ENCODE assay signal across 24 cellular contexts in genomic region chr2:63697160-63697559, GRCh38.
"Had no signal": no experiment of that assay in that cellular context is flagged by ENCODE, and none has a peak within 500 bp of the region (broad histone marks: within the 10 kb centered on the region; RNA-seq: fewer than 3 reads in every experiment).

No MANE protein-coding gene starts in this region.

- DNase-seq: heart left ventricle; hypothalamus; immature natural killer cell; left cardiac atrium; left lung; midbrain; mucosa of descending colon; naive thymus-derived CD4-positive, alpha-beta T cell; ovary; right cardiac atrium; sigmoid colon; small intestine; spleen; stimulated activated CD4-positive, alpha-beta T cell treated with anti-CD3 and anti-CD28 coated beads, Interleukin-4, amount 100 ng/mL, for 24 hours; stimulated activated naive CD4-positive, alpha-beta T cell treated with Interleukin-2 at 50 U/mL for 16 hours; stimulated activated naive CD8-positive, alpha-beta T cell treated with anti-CD3 and anti-CD28 coated beads, Interleukin-15, amount 100 ng/mL, for 72 hours; testis; thyroid gland; transverse colon; upper lobe of left lung had no signal

- H3K27ac ChIP-seq: left lung, ovary, sigmoid colon, spleen, testis, thyroid gland, upper lobe of left lung, vagina had no signal

- H3K36me3 ChIP-seq: heart left ventricle, left lung, ovary, sigmoid colon, spleen, thyroid gland, transverse colon, upper lobe of left lung, vagina had no signal

- H3K4me1 ChIP-seq: testis, thyroid gland had no signal

- ATAC-seq: heart left ventricle; left cardiac atrium; left lung; mucosa of descending colon; naive thymus-derived CD4-positive, alpha-beta T cell; natural killer cell treated with Interleukin-12 subunit alpha and Interleukin-12 subunit beta and Interleukin-15 and Interleukin-18, amount 100 ng/mL, for 72 hours; right cardiac atrium; stimulated activated effector memory CD8-positive, alpha-beta T cell treated with anti-CD3 and anti-CD28 coated beads, Interleukin-12 subunit alpha, Interleukin-12 subunit beta, amount 100 ng/mL, for 72 hours; stimulated activated naive CD8-positive, alpha-beta T cell treated with anti-CD3 and anti-CD28 coated beads, Interleukin-15, amount 100 ng/mL, for 72 hours had no signal

- H3K9me3 ChIP-seq: heart left ventricle, left lung, mucosa of descending colon, ovary, sigmoid colon, spleen, testis, thyroid gland, transverse colon, upper lobe of left lung, vagina had no signal

- H3K27me3 ChIP-seq: heart left ventricle, left lung, ovary, sigmoid colon, spleen, testis, thyroid gland, transverse colon, upper lobe of left lung, vagina had no signal

- H3K4me3 ChIP-seq: heart left ventricle, left lung, lung, mucosa of descending colon, ovary, sigmoid colon, spleen, testis, thyroid gland, transverse colon, upper lobe of left lung, vagina had no signal
